In genomic region chr14:35532783-35533356, GRCh38 we compare ENCODE assay signal across 1 cellular context.
TF ChIP-seq lines count a peak whose summit lies in the region.

No MANE protein-coding gene starts in this region.

TF ChIP-seq in HepG2, 621 proteins besides CTCF, POLR2A, EP300 and RAD21 (continued from another document):
- TF ChIP-seq HMGXB4 (CRISPR knock-in tag; IDR thresholded peaks at IDR 0.05; ENCODE audit: borderline replicate concordance in 1 of 2, low read depth in 1 of 2): no peak
- TF ChIP-seq THAP8 (CRISPR knock-in tag; IDR thresholded peaks at IDR 0.05; ENCODE audit: borderline replicate concordance): peak; percentile 2; the same call in 1 of the 2 replicates
- TF ChIP-seq RFX3 (CRISPR knock-in tag; IDR thresholded peaks at IDR 0.05): no peak
- peak; percentile 90; the same call in 1 of the 2 replicates for TF ChIP-seq CBX2 (IDR thresholded peaks at IDR 0.05; ENCODE audit: low read depth, low read length)
- no peak for TF ChIP-seq CBX2 (CRISPR knock-in tag; IDR thresholded peaks at IDR 0.05; ENCODE audit: low read depth)
- no peak for TF ChIP-seq SRF (IDR thresholded peaks at IDR 0.05; ENCODE audit: low read depth, low read length)
- TF ChIP-seq NFIB (CRISPR knock-in tag; IDR thresholded peaks at IDR 0.05; ENCODE audit: borderline replicate concordance): no peak
- TF ChIP-seq NFAT5 (CRISPR knock-in tag; IDR thresholded peaks at IDR 0.05): no peak
- TF ChIP-seq NFE2L2 (IDR thresholded peaks at IDR 0.05; ENCODE audit: low read length): no peak
- TF ChIP-seq REXO4 (CRISPR knock-in tag; IDR thresholded peaks at IDR 0.05; ENCODE audit: borderline replicate concordance): 0 out of 2 replicates have a peak, but pooled peaks have one; percentile 17
- TF ChIP-seq HNF1A (IDR thresholded peaks at IDR 0.05; ENCODE audit: low read depth): no peak
- no peak for TF ChIP-seq HNF1A (CRISPR knock-in tag; IDR thresholded peaks at IDR 0.05; ENCODE audit: borderline replicate concordance)
- TF ChIP-seq PPARG (CRISPR knock-in tag; conservative IDR thresholded peaks at IDR 0.05): no peak
- no peak for TF ChIP-seq BRF2 (CRISPR knock-in tag; IDR thresholded peaks at IDR 0.05)
- no peak for TF ChIP-seq MED8 (CRISPR knock-in tag; IDR thresholded peaks at IDR 0.05; ENCODE audit: insufficient replicate concordance)
- 0 out of 2 replicates have a peak, but pooled peaks have one; percentile 22 for TF ChIP-seq ZNF234 (CRISPR knock-in tag; conservative IDR thresholded peaks at IDR 0.05)
- no peak for TF ChIP-seq ZSCAN31 (CRISPR knock-in tag; IDR thresholded peaks at IDR 0.05; ENCODE audit: low read depth)
- TF ChIP-seq BHLHE40 (IDR thresholded peaks at IDR 0.05; ENCODE audit: low read length): no peak; the same call in 1 of the 2 replicates
- TF ChIP-seq ZNF331 (CRISPR knock-in tag; IDR thresholded peaks at IDR 0.05): no peak
- TF ChIP-seq STAG1 (CRISPR knock-in tag; IDR thresholded peaks at IDR 0.05): no peak
- TF ChIP-seq PREB (CRISPR knock-in tag; IDR thresholded peaks at IDR 0.05): no peak
- TF ChIP-seq SNAPC4 (CRISPR knock-in tag; IDR thresholded peaks at IDR 0.05): no peak
- TF ChIP-seq CREB1 (IDR thresholded peaks at IDR 0.05): no peak
- TF ChIP-seq CREB1 (CRISPR knock-in tag; IDR thresholded peaks at IDR 0.05): no peak
- no peak for TF ChIP-seq ZNF431 (CRISPR knock-in tag; IDR thresholded peaks at IDR 0.05; ENCODE audit: borderline replicate concordance, low read depth)
- TF ChIP-seq ZBED4 (CRISPR knock-in tag; IDR thresholded peaks at IDR 0.05; ENCODE audit: borderline replicate concordance): no peak
